8 cellular contexts compared by ENCODE assay signal in the genomic region with DNA sequence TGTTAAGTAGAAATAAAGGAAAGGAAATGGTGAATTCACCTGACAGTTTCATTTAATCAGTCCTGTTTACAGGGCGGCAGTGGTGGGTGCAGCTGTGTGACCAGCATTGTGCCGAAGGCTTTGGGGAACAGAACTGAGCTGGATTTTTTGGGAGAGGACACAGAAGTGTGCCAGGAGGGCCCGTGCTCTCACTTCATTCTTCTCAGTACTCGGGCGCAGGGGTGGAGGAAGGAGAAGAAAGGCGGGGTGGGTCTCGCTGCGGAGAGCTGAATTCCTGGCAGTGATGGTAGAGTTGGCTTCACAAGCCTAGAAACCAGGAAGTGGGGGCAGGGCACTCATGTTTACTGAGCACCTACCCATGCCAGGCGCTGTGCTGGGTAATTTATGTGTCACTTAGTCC.
DNase-seq lines count a peak whose midpoint lies in the region; ATAC-seq and TF ChIP-seq lines count a peak whose summit lies in the region.

No MANE protein-coding gene starts in this region.

- no peak for TF ChIP-seq CTCF in SU-DHL-6 (IDR thresholded peaks at IDR 0.05; ENCODE audit: insufficient read depth, low read length, poor library complexity, severe bottlenecking)

- H3K4me2 ChIP-seq in SU-DHL-6 (ENCODE audit: low read depth, low read length, poor library complexity, severe bottlenecking) = peak overlapping the region; percentile 45

- H3K9ac ChIP-seq in SU-DHL-6 (ENCODE audit: low read length) = no peak overlapping the region

- no peaks in the 10 kb centered on the region for H3K36me3 ChIP-seq in SU-DHL-6 (ENCODE audit: low read length)

- no peaks in the 10 kb centered on the region for H3K9me3 ChIP-seq in SU-DHL-6 (ENCODE audit: insufficient read depth, low read length)

- H3K27me3 ChIP-seq in SU-DHL-6 (ENCODE audit: low read length) (no peaks in the 10 kb centered on the region), layer of hippocampus (ENCODE audit: control insufficient read depth, insufficient read depth, low read length) (no peaks in the 10 kb centered on the region)

- H2AFZ ChIP-seq in SU-DHL-6 (ENCODE audit: low read depth, low read length, severe bottlenecking) = peak overlapping the region; percentile 49

- H3F3A ChIP-seq in SU-DHL-6 (ENCODE audit: insufficient read depth) = peaks cover 23% of the 10 kb centered on the region

- DNase-seq in AG20443 (ENCODE audit: low spot score) (peak; percentile 66), NCI-H345 (lab: John Stamatoyannopoulos, UW) (no peak)
- peak; percentile 45 for DNase-seq in activated naive CD8-positive, alpha-beta T cell treated with anti-CD3 and anti-CD28 coated beads, Interleukin-2, amount 50 U/mL, for 16 hours (ENCODE audit: low read depth, low spot score)
- DNase-seq in stimulated activated CD8-positive, alpha-beta memory T cell treated with anti-CD3 and anti-CD28 coated beads, Interleukin-12 subunit alpha, Interleukin-12 subunit beta, amount 100 ng/mL, for 24 hours (ENCODE audit: extremely low read depth) = peak; percentile 54

- H3K9me2 ChIP-seq in SU-DHL-6 (replicated peaks; ENCODE audit: insufficient read depth, low read length) = no peaks in the 10 kb centered on the region

- peak overlapping the region; percentile 15 for H3K4me3 ChIP-seq in SU-DHL-6 (ENCODE audit: insufficient read depth, low read length, poor library complexity, severe bottlenecking)

- H4K20me1 ChIP-seq in SU-DHL-6 (ENCODE audit: low read depth, low read length) = no peaks in the 10 kb centered on the region

- peak; percentile 41 for ATAC-seq in GM21825 (IDR thresholded peaks at IDR 0.05; ENCODE audit: unreplicated experiment)
- ATAC-seq in HG03469 (IDR thresholded peaks at IDR 0.05; ENCODE audit: unreplicated experiment) = no peak

- no peaks in the 10 kb centered on the region for H3K79me2 ChIP-seq in SU-DHL-6 (ENCODE audit: insufficient read depth, low read length)

- H3K27ac ChIP-seq in SU-DHL-6 (ENCODE audit: low read depth, low read length) (peak overlapping the region; percentile 67), layer of hippocampus (ENCODE audit: low read depth, low read length) (peak overlapping the region; percentile 74)
